ENCODE assay signal across 8 cellular contexts in genomic region chr2:43169987-43170732, GRCh38. TPM values are rescaled to one million over a fixed set of nuclear protein-coding genes. Genes with fewer than 3 reads are reported as not detected.
DNase-seq lines count a peak whose midpoint lies in the region; ATAC-seq and TF ChIP-seq lines count a peak whose summit lies in the region.

No MANE protein-coding gene starts in this region.

- H3K36me3 Mint-ChIP-seq in activated naive CD8-positive, alpha-beta T cell treated with anti-CD3 and anti-CD28 coated beads for 36 hours = peaks cover 5% of the 10 kb centered on the region
- peaks cover 2 to 5% of the 10 kb centered on the region in 2 donors for H3K36me3 Mint-ChIP-seq in stimulated activated naive B cell treated with anti-CD40 and anti-IgM and Interleukin-4, amounts not matched to agents 10 μg/mL and 1 μg/mL and 100 μg/mL, for 72 hours

- POLR2A ChIA-PET in RWPE1 (lab: Yijun Ruan, JAX; ENCODE audit: low non-redundant PET) = no interaction called here

- H3K27ac ChIP-seq in RWPE1 = peak overlapping the region; percentile 96

- TF ChIP-seq CTCF in GM10266 (IDR thresholded peaks at IDR 0.05; ENCODE audit: control insufficient read depth, insufficient read depth, low read depth, missing control alignments) (peak; percentile 66), RWPE1 (conservative IDR thresholded peaks at IDR 0.05; ENCODE audit: low read depth) (no peak; the same call in 1 of the 2 replicates)

- H3K27me3 Mint-ChIP-seq in activated naive CD8-positive, alpha-beta T cell treated with anti-CD3 and anti-CD28 coated beads for 36 hours = no peaks in the 10 kb centered on the region
- H3K27me3 Mint-ChIP-seq in stimulated activated naive B cell treated with anti-CD40 and anti-IgM and Interleukin-4, amounts not matched to agents 10 μg/mL and 1 μg/mL and 100 μg/mL, for 72 hours = no peaks in the 10 kb centered on the region

- no peak for ATAC-seq in stimulated activated naive B cell treated with anti-CD40 and anti-IgM and Interleukin-4, amounts not matched to agents 10 μg/mL and 1 μg/mL and 100 μg/mL, for 72 hours (replicated peaks)
- ATAC-seq in HG02642 (IDR thresholded peaks at IDR 0.05; ENCODE audit: poor library complexity, unreplicated experiment) = no peak
- no peak for ATAC-seq in HG03095 (IDR thresholded peaks at IDR 0.05; ENCODE audit: unreplicated experiment)

- H3K9me3 Mint-ChIP-seq in activated naive CD8-positive, alpha-beta T cell treated with anti-CD3 and anti-CD28 coated beads for 36 hours = peaks cover 4% of the 10 kb centered on the region
- H3K9me3 Mint-ChIP-seq in stimulated activated naive B cell treated with anti-CD40 and anti-IgM and Interleukin-4, amounts not matched to agents 10 μg/mL and 1 μg/mL and 100 μg/mL, for 72 hours = peaks cover 8% of the 10 kb centered on the region in 2 donors

- H3K4me3 Mint-ChIP-seq in activated naive CD8-positive, alpha-beta T cell treated with anti-CD3 and anti-CD28 coated beads for 36 hours = peak overlapping the region; percentile 60
- H3K4me3 Mint-ChIP-seq in stimulated activated naive B cell treated with anti-CD40 and anti-IgM and Interleukin-4, amounts not matched to agents 10 μg/mL and 1 μg/mL and 100 μg/mL, for 72 hours = peak overlapping the region; percentile 69

- DNase-seq in GM10266 (ENCODE audit: extremely low spot score) (peak; percentile 55), RWPE1 (ENCODE audit: low spot score) (no peak), left kidney (ENCODE audit: low read depth, low spot score) (peak; percentile 48), NCI-H2171 (lab: John Stamatoyannopoulos, UW) (no peak)
- DNase-seq in activated naive CD8-positive, alpha-beta T cell treated with anti-CD3 and anti-CD28 coated beads for 36 hours = peak; percentile 61
- DNase-seq in stimulated activated naive B cell treated with anti-CD40 and anti-IgM and Interleukin-4, amounts not matched to agents 10 μg/mL and 1 μg/mL and 100 μg/mL, for 72 hours = no peak

- CTCF ChIA-PET in RWPE1 (lab: Yijun Ruan, JAX) = interaction anchor here (0.6 to 1.1 kb wide), 2 partner anchors 60 to 342 kb away, joined by 3 read pairs; no protein-coding TSS in a partner anchor

- H3K4me1 Mint-ChIP-seq in activated naive CD8-positive, alpha-beta T cell treated with anti-CD3 and anti-CD28 coated beads for 36 hours = peaks cover 72% of the 10 kb centered on the region
- peaks cover 51 to 80% of the 10 kb centered on the region in 2 donors for H3K4me1 Mint-ChIP-seq in stimulated activated naive B cell treated with anti-CD40 and anti-IgM and Interleukin-4, amounts not matched to agents 10 μg/mL and 1 μg/mL and 100 μg/mL, for 72 hours

- H3K27ac Mint-ChIP-seq in activated naive CD8-positive, alpha-beta T cell treated with anti-CD3 and anti-CD28 coated beads for 36 hours = peak overlapping the region; percentile 89
- H3K27ac Mint-ChIP-seq in stimulated activated naive B cell treated with anti-CD40 and anti-IgM and Interleukin-4, amounts not matched to agents 10 μg/mL and 1 μg/mL and 100 μg/mL, for 72 hours = peak overlapping the region; percentile 95

RNA-seq across cellular contexts. Expression of gene ZFP36L2, which starts 56.2 kb away (rescaled TPM):
- total RNA-seq in activated naive CD8-positive, alpha-beta T cell treated with anti-CD3 and anti-CD28 coated beads for 36 hours = 10 to 100 TPM; 58.2 to 58.4 TPM

Comparison
In these comparisons a context has a peak if more than half of its experiments do, and no peak if none do; other contexts are left out.
1. DNase-seq: peak in GM10266 (single experiment), activated naive CD8-positive, alpha-beta T cell treated with anti-CD3 and anti-CD28 coated beads for 36 hours (single experiment) and left kidney (single experiment); none in RWPE1 (single experiment), stimulated activated naive B cell treated with anti-CD40 and anti-IgM and Interleukin-4, amounts not matched to agents 10 μg/mL and 1 μg/mL and 100 μg/mL, for 72 hours (single experiment) and NCI-H2171 (single experiment).